In the genomic region with DNA sequence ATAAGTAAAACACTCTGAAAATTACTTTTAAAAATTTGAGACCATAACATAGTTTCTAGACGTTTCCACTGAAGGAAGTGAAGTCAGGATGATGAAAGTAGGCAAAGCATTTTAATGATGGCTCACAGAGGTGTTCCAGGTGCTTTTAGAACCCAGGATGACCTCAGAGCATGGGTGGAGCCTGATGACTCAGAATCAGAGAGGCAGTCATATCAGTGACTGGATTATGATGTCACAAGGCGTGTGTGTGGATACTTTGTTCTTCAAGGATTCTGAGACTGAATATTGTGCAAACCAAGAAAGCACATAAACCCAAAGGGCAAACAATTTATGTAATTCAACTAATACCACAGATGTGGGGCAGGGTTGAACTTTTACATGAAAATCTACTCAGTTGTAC, we compare ENCODE assay signal across 1 cellular context.
TF ChIP-seq lines count a peak whose summit lies in the region.

No MANE protein-coding gene starts in this region.

TF ChIP-seq in K562, 482 proteins besides CTCF, POLR2A, EP300 and RAD21 (continued from another document and continues in another):
- TF ChIP-seq, protein P1, sequence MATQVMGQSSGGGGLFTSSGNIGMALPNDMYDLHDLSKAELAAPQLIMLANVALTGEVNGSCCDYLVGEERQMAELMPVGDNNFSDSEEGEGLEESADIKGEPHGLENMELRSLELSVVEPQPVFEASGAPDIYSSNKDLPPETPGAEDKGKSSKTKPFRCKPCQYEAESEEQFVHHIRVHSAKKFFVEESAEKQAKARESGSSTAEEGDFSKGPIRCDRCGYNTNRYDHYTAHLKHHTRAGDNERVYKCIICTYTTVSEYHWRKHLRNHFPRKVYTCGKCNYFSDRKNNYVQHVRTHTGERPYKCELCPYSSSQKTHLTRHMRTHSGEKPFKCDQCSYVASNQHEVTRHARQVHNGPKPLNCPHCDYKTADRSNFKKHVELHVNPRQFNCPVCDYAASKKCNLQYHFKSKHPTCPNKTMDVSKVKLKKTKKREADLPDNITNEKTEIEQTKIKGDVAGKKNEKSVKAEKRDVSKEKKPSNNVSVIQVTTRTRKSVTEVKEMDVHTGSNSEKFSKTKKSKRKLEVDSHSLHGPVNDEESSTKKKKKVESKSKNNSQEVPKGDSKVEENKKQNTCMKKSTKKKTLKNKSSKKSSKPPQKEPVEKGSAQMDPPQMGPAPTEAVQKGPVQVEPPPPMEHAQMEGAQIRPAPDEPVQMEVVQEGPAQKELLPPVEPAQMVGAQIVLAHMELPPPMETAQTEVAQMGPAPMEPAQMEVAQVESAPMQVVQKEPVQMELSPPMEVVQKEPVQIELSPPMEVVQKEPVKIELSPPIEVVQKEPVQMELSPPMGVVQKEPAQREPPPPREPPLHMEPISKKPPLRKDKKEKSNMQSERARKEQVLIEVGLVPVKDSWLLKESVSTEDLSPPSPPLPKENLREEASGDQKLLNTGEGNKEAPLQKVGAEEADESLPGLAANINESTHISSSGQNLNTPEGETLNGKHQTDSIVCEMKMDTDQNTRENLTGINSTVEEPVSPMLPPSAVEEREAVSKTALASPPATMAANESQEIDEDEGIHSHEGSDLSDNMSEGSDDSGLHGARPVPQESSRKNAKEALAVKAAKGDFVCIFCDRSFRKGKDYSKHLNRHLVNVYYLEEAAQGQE (CRISPR knock-in tag; IDR thresholded peaks at IDR 0.05; ENCODE audit: low read depth), result no peak
- TF ChIP-seq TRIM24 (IDR thresholded peaks at IDR 0.05) (0 out of 4 replicates have a peak, but pooled peaks of 1 of the 2 experiments have one; percentile 18), NCOA4 (IDR thresholded peaks at IDR 0.05; ENCODE audit: partially characterized antibody) (no peak), JUNB (CRISPR knock-in tag; conservative IDR thresholded peaks at IDR 0.05) (peak; percentile 64; the same call in 1 of the 2 replicates), ZNF551 (CRISPR knock-in tag; IDR thresholded peaks at IDR 0.05) (no peak), RUNX1 (IDR thresholded peaks at IDR 0.05; ENCODE audit: low read depth) (no peak), SLC30A9 (CRISPR knock-in tag; IDR thresholded peaks at IDR 0.05) (no peak), DACH1 (IDR thresholded peaks at IDR 0.05; ENCODE audit: partially characterized antibody) (no peak), CEBPG (CRISPR knock-in tag; IDR thresholded peaks at IDR 0.05) (no peak), CEBPG (tag; conservative IDR thresholded peaks at IDR 0.05 in 1 of 2, IDR thresholded peaks at IDR 0.05 in 1 of 2) (peak; percentile 58 to 64), TEAD4 (IDR thresholded peaks at IDR 0.05; ENCODE audit: low read length) (0 out of 2 replicates have a peak, but pooled peaks have one; percentile 11), TEAD4 (CRISPR knock-in tag; IDR thresholded peaks at IDR 0.05; ENCODE audit: borderline replicate concordance) (no peak), TBL1XR1 (IDR thresholded peaks at IDR 0.05; ENCODE audit: low read length in 2 of 2) (peak in 1 of 2 experiments; percentile 27; a peak in 1 of 4 replicates), L3MBTL2 (IDR thresholded peaks at IDR 0.05) (0 out of 2 replicates have a peak, but pooled peaks have one; percentile 26), NBN (IDR thresholded peaks at IDR 0.05; ENCODE audit: low read depth) (peak; percentile 25; the same call in 1 of the 2 replicates), FOS (IDR thresholded peaks at IDR 0.05; ENCODE audit: extremely low read depth, insufficient read length) (peak; percentile 16), DPF2 (IDR thresholded peaks at IDR 0.05) (peak; percentile 58; the same call in 1 of the 2 replicates), KLF1 (tag; IDR thresholded peaks at IDR 0.05) (no peak), ZEB2 (IDR thresholded peaks at IDR 0.05) (peak; percentile 76), CBX5 (IDR thresholded peaks at IDR 0.05; ENCODE audit: borderline replicate concordance, low read depth) (no peak), ZNF174 (CRISPR knock-in tag; IDR thresholded peaks at IDR 0.05) (no peak), SMARCA4 (IDR thresholded peaks at IDR 0.05) (peak; percentile 33; the same call in 1 of the 2 replicates), CHCHD3 (CRISPR knock-in tag; IDR thresholded peaks at IDR 0.05) (no peak), NCOA1 (IDR thresholded peaks at IDR 0.05; ENCODE audit: low read depth) (peak; percentile 83), CEBPB (tag; IDR thresholded peaks at IDR 0.05) (peak; percentile 54; the same call in 1 of the 2 replicates), EP400 (IDR thresholded peaks at IDR 0.05) (0 out of 2 replicates have a peak, but pooled peaks have one; percentile 35), NFE2 (IDR thresholded peaks at IDR 0.05; ENCODE audit: low read depth) (peak; percentile 49), JUND (IDR thresholded peaks at IDR 0.05; ENCODE audit: borderline replicate concordance, low read depth, low read length) (peak; percentile 97), JUND (tag; IDR thresholded peaks at IDR 0.05; ENCODE audit: borderline replicate concordance, low read depth, low read length) (peak; percentile 98), CREBBP (IDR thresholded peaks at IDR 0.05; ENCODE audit: low read depth, low read length) (no peak)
- TF ChIP-seq, protein P2, sequence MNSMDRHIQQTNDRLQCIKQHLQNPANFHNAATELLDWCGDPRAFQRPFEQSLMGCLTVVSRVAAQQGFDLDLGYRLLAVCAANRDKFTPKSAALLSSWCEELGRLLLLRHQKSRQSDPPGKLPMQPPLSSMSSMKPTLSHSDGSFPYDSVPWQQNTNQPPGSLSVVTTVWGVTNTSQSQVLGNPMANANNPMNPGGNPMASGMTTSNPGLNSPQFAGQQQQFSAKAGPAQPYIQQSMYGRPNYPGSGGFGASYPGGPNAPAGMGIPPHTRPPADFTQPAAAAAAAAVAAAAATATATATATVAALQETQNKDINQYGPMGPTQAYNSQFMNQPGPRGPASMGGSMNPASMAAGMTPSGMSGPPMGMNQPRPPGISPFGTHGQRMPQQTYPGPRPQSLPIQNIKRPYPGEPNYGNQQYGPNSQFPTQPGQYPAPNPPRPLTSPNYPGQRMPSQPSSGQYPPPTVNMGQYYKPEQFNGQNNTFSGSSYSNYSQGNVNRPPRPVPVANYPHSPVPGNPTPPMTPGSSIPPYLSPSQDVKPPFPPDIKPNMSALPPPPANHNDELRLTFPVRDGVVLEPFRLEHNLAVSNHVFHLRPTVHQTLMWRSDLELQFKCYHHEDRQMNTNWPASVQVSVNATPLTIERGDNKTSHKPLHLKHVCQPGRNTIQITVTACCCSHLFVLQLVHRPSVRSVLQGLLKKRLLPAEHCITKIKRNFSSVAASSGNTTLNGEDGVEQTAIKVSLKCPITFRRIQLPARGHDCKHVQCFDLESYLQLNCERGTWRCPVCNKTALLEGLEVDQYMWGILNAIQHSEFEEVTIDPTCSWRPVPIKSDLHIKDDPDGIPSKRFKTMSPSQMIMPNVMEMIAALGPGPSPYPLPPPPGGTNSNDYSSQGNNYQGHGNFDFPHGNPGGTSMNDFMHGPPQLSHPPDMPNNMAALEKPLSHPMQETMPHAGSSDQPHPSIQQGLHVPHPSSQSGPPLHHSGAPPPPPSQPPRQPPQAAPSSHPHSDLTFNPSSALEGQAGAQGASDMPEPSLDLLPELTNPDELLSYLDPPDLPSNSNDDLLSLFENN (IDR thresholded peaks at IDR 0.05; ENCODE audit: low read depth in 2 of 2, low read length in 2 of 2), result no peak
- TF ChIP-seq, protein P3, sequence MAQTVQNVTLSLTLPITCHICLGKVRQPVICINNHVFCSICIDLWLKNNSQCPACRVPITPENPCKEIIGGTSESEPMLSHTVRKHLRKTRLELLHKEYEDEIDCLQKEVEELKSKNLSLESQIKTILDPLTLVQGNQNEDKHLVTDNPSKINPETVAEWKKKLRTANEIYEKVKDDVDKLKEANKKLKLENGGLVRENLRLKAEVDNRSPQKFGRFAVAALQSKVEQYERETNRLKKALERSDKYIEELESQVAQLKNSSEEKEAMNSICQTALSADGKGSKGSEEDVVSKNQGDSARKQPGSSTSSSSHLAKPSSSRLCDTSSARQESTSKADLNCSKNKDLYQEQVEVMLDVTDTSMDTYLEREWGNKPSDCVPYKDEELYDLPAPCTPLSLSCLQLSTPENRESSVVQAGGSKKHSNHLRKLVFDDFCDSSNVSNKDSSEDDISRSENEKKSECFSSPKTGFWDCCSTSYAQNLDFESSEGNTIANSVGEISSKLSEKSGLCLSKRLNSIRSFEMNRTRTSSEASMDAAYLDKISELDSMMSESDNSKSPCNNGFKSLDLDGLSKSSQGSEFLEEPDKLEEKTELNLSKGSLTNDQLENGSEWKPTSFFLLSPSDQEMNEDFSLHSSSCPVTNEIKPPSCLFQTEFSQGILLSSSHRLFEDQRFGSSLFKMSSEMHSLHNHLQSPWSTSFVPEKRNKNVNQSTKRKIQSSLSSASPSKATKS (CRISPR knock-in tag; IDR thresholded peaks at IDR 0.05), result no peak
- TF ChIP-seq, protein P4, sequence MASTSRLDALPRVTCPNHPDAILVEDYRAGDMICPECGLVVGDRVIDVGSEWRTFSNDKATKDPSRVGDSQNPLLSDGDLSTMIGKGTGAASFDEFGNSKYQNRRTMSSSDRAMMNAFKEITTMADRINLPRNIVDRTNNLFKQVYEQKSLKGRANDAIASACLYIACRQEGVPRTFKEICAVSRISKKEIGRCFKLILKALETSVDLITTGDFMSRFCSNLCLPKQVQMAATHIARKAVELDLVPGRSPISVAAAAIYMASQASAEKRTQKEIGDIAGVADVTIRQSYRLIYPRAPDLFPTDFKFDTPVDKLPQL (IDR thresholded peaks at IDR 0.05; ENCODE audit: extremely low read depth, insufficient read length), result no peak
- TF ChIP-seq, protein P5, sequence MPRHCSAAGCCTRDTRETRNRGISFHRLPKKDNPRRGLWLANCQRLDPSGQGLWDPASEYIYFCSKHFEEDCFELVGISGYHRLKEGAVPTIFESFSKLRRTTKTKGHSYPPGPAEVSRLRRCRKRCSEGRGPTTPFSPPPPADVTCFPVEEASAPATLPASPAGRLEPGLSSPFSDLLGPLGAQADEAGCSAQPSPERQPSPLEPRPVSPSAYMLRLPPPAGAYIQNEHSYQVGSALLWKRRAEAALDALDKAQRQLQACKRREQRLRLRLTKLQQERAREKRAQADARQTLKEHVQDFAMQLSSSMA (CRISPR knock-in tag; IDR thresholded peaks at IDR 0.05), result no peak
- TF ChIP-seq, protein P6, sequence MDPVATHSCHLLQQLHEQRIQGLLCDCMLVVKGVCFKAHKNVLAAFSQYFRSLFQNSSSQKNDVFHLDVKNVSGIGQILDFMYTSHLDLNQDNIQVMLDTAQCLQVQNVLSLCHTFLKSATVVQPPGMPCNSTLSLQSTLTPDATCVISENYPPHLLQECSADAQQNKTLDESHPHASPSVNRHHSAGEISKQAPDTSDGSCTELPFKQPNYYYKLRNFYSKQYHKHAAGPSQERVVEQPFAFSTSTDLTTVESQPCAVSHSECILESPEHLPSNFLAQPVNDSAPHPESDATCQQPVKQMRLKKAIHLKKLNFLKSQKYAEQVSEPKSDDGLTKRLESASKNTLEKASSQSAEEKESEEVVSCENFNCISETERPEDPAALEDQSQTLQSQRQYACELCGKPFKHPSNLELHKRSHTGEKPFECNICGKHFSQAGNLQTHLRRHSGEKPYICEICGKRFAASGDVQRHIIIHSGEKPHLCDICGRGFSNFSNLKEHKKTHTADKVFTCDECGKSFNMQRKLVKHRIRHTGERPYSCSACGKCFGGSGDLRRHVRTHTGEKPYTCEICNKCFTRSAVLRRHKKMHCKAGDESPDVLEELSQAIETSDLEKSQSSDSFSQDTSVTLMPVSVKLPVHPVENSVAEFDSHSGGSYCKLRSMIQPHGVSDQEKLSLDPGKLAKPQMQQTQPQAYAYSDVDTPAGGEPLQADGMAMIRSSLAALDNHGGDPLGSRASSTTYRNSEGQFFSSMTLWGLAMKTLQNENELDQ (CRISPR knock-in tag; IDR thresholded peaks at IDR 0.05; ENCODE audit: borderline replicate concordance), result no peak
- TF ChIP-seq, protein P7, sequence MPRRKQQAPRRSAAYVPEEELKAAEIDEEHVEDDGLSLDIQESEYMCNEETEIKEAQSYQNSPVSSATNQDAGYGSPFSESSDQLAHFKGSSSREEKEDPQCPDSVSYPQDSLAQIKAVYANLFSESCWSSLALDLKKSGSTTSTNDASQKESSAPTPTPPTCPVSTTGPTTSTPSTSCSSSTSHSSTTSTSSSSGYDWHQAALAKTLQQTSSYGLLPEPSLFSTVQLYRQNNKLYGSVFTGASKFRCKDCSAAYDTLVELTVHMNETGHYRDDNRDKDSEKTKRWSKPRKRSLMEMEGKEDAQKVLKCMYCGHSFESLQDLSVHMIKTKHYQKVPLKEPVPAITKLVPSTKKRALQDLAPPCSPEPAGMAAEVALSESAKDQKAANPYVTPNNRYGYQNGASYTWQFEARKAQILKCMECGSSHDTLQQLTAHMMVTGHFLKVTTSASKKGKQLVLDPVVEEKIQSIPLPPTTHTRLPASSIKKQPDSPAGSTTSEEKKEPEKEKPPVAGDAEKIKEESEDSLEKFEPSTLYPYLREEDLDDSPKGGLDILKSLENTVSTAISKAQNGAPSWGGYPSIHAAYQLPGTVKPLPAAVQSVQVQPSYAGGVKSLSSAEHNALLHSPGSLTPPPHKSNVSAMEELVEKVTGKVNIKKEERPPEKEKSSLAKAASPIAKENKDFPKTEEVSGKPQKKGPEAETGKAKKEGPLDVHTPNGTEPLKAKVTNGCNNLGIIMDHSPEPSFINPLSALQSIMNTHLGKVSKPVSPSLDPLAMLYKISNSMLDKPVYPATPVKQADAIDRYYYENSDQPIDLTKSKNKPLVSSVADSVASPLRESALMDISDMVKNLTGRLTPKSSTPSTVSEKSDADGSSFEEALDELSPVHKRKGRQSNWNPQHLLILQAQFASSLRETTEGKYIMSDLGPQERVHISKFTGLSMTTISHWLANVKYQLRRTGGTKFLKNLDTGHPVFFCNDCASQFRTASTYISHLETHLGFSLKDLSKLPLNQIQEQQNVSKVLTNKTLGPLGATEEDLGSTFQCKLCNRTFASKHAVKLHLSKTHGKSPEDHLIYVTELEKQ (CRISPR knock-in tag; IDR thresholded peaks at IDR 0.05), result no peak
- TF ChIP-seq, protein P8, sequence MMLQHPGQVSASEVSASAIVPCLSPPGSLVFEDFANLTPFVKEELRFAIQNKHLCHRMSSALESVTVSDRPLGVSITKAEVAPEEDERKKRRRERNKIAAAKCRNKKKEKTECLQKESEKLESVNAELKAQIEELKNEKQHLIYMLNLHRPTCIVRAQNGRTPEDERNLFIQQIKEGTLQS (IDR thresholded peaks at IDR 0.05), result peak; percentile 98
- TF ChIP-seq, protein P8 (CRISPR knock-in tag; conservative IDR thresholded peaks at IDR 0.05), result no peak; the same call in 1 of the 2 replicates
- TF ChIP-seq, protein P9, sequence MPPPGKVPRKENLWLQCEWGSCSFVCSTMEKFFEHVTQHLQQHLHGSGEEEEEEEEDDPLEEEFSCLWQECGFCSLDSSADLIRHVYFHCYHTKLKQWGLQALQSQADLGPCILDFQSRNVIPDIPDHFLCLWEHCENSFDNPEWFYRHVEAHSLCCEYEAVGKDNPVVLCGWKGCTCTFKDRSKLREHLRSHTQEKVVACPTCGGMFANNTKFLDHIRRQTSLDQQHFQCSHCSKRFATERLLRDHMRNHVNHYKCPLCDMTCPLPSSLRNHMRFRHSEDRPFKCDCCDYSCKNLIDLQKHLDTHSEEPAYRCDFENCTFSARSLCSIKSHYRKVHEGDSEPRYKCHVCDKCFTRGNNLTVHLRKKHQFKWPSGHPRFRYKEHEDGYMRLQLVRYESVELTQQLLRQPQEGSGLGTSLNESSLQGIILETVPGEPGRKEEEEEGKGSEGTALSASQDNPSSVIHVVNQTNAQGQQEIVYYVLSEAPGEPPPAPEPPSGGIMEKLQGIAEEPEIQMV (tag; conservative IDR thresholded peaks at IDR 0.05; ENCODE audit: low read depth), result peak; percentile 50; the same call in 1 of the 2 replicates
- TF ChIP-seq, protein P10, sequence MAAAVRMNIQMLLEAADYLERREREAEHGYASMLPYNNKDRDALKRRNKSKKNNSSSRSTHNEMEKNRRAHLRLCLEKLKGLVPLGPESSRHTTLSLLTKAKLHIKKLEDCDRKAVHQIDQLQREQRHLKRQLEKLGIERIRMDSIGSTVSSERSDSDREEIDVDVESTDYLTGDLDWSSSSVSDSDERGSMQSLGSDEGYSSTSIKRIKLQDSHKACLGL (CRISPR knock-in tag; IDR thresholded peaks at IDR 0.05; ENCODE audit: borderline replicate concordance, poor library complexity, severe bottlenecking), result no peak
